ENCODE assay signal across 3 cellular contexts in genomic region chr16:21683184-21683583, GRCh38.
A peak's percentile ranks its signal among the peaks of the same experiment; 100 is the strongest.
TF ChIP-seq lines count a peak whose summit lies in the region.

No MANE protein-coding gene starts in this region.

TF ChIP-seq in A549, 52 proteins besides CTCF, POLR2A, EP300 and RAD21:
- TF ChIP-seq ZC3H11A (IDR thresholded peaks at IDR 0.05) (no peak), ZFP36 (IDR thresholded peaks at IDR 0.05; ENCODE audit: borderline replicate concordance, partially characterized antibody) (no peak), POLR2AphosphoS2 (conservative IDR thresholded peaks at IDR 0.05; ENCODE audit: low read length) (no peak), JUNB (IDR thresholded peaks at IDR 0.05) (no peak), MAFK (IDR thresholded peaks at IDR 0.05; ENCODE audit: partially characterized antibody) (peak; percentile 88)
- TF ChIP-seq, protein P1, sequence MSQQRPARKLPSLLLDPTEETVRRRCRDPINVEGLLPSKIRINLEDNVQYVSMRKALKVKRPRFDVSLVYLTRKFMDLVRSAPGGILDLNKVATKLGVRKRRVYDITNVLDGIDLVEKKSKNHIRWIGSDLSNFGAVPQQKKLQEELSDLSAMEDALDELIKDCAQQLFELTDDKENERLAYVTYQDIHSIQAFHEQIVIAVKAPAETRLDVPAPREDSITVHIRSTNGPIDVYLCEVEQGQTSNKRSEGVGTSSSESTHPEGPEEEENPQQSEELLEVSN (IDR thresholded peaks at IDR 0.05; ENCODE audit: borderline replicate concordance, low read depth): no peak

TF ChIP-seq in IMR-90, 13 proteins besides CTCF, POLR2A, EP300 and RAD21:
- TF ChIP-seq MAFK (IDR thresholded peaks at IDR 0.05; ENCODE audit: low read depth, low read length): peak; percentile 77
- TF ChIP-seq MXI1 (IDR thresholded peaks at IDR 0.05; ENCODE audit: borderline replicate concordance, low read depth, low read length): no peak

TF ChIP-seq in H1, 55 proteins besides CTCF, POLR2A, EP300 and RAD21:
- TF ChIP-seq NRF1 (IDR thresholded peaks at IDR 0.05; ENCODE audit: low read depth, low read length): no peak
- TF ChIP-seq SRF (IDR thresholded peaks at IDR 0.05; ENCODE audit: low read depth, low read length): no peak
- 0 out of 2 replicates have a peak, but pooled peaks have one; percentile 18 for TF ChIP-seq MAFK (IDR thresholded peaks at IDR 0.05; ENCODE audit: low read depth, low read length)
TF ChIP-seq in H1: peak in this region for 1.
